Comparison of ENCODE assay signal across 18 cellular contexts in genomic region chr9:125467341-125467740, GRCh38.
DNase-seq lines count a peak whose midpoint lies in the region; ATAC-seq and TF ChIP-seq lines count a peak whose summit lies in the region.
"Had no signal": no experiment of that assay in that cellular context is flagged by ENCODE, and none has a peak within 500 bp of the region (broad histone marks: within the 10 kb centered on the region; RNA-seq: fewer than 3 reads in every experiment).

No MANE protein-coding gene starts in this region.

- DNase-seq in left cardiac atrium (no peak), left ventricle myocardium inferior (no peak), dermis blood vessel endothelial cell (peak; percentile 41), mesenchymal stem cell (no peak), T-helper 2 cell (no peak)
- DNase-seq: GDM1, GOT3, HCEC 1CT, Karpas-422, NCI-H1694, NCI-H2081, NCI-H2171, NCI-H446, NCI-H526, Peyer's patch had no signal

- H3K27me3 ChIP-seq in left ventricle myocardium inferior (ENCODE audit: low read depth) (no peaks in the 10 kb centered on the region), mesenchymal stem cell (ENCODE audit: control insufficient read depth in 1 of 2, insufficient read depth in 1 of 2, low read length in 2 of 2) (no peaks in the 10 kb centered on the region)
- H3K27me3 ChIP-seq: Peyer's patch had no signal

- H3K4me3 ChIP-seq in left ventricle myocardium inferior, result no peak overlapping the region
- no peak overlapping the region for H3K4me3 ChIP-seq in mesenchymal stem cell (ENCODE audit: insufficient read depth in 1 of 2, low read depth in 1 of 2, low read length in 2 of 2)
- H3K4me3 ChIP-seq: A549, Peyer's patch had no signal

- no peak overlapping the region for H4K91ac ChIP-seq in mesenchymal stem cell (ENCODE audit: low read length)

- H3K23ac ChIP-seq in mesenchymal stem cell (ENCODE audit: low read length in 2 of 2), result no peak overlapping the region

- H3K4me1 ChIP-seq in left ventricle myocardium inferior (peaks cover 37% of the 10 kb centered on the region), mesenchymal stem cell (ENCODE audit: control insufficient read depth, insufficient read depth, low read depth, low read length) (peaks cover 10% of the 10 kb centered on the region)
- H3K4me1 ChIP-seq: A549, Peyer's patch had no signal

- peak; percentile 60 to 85 for ATAC-seq in left cardiac atrium
- ATAC-seq in HG03039 (IDR thresholded peaks at IDR 0.05; ENCODE audit: unreplicated experiment), result no peak
- no peak for ATAC-seq in HG02970 (IDR thresholded peaks at IDR 0.05; ENCODE audit: low FRiP score, unreplicated experiment)
- ATAC-seq: A549 had no signal

- no peak for TF ChIP-seq CTCF in left ventricle myocardium inferior (IDR thresholded peaks at IDR 0.05; ENCODE audit: borderline replicate concordance)

- H3K4ac ChIP-seq in mesenchymal stem cell (ENCODE audit: low read depth in 1 of 2, low read length in 2 of 2), result no peak overlapping the region

- H3K79me1 ChIP-seq in mesenchymal stem cell (replicated peaks; ENCODE audit: low read length, poor library complexity, severe bottlenecking), result peaks cover 28% of the 10 kb centered on the region

- H3K9ac ChIP-seq in mesenchymal stem cell (ENCODE audit: low read length), result no peak overlapping the region

- WGBS in mesenchymal stem cell, result 84% methylated on average over 6 of the region's 6 CpGs

- H2AK5ac ChIP-seq in mesenchymal stem cell (ENCODE audit: low read length, severe bottlenecking), result no peak overlapping the region

- H4K8ac ChIP-seq in mesenchymal stem cell (ENCODE audit: low read length), result peak overlapping the region; percentile 77

- no peak overlapping the region for H2BK120ac ChIP-seq in mesenchymal stem cell (ENCODE audit: low read depth, low read length)

- intact Hi-C loops in left cardiac atrium (cut with DNase I) (no loop called here), left ventricle myocardium inferior (cut with micrococcal nuclease) (no loop called here)

- H3K36me3 ChIP-seq in left ventricle myocardium inferior (no peaks in the 10 kb centered on the region), mesenchymal stem cell (ENCODE audit: control insufficient read depth in 1 of 2, insufficient read depth in 2 of 2, low read depth in 1 of 2, low read length in 2 of 2) (peaks cover 19 to 51% of the 10 kb centered on the region in 2 experiments)
- H3K36me3 ChIP-seq: Peyer's patch had no signal

- no peak overlapping the region for H2AFZ ChIP-seq in mesenchymal stem cell (ENCODE audit: low read depth, low read length)

- no peak overlapping the region for H2BK15ac ChIP-seq in mesenchymal stem cell (ENCODE audit: low read depth, poor library complexity, severe bottlenecking)

- H3K27ac ChIP-seq in left ventricle myocardium inferior (replicated peaks) (no peak overlapping the region), mesenchymal stem cell (ENCODE audit: low read length, poor library complexity, severe bottlenecking) (no peak overlapping the region)
- H3K27ac ChIP-seq: A549 had no signal

- H3K9me3 ChIP-seq in left ventricle myocardium inferior (replicated peaks) (no peaks in the 10 kb centered on the region), mesenchymal stem cell (ENCODE audit: control insufficient read depth, low read length) (no peaks in the 10 kb centered on the region)
- H3K9me3 ChIP-seq: A549, Peyer's patch had no signal

- H3K14ac ChIP-seq in mesenchymal stem cell (ENCODE audit: low read length in 2 of 2), result no peak overlapping the region

- peak overlapping the region in 1 of 2 experiments; percentile 4 for H2BK12ac ChIP-seq in mesenchymal stem cell (ENCODE audit: low read length in 2 of 2)

- no peak overlapping the region for H2BK5ac ChIP-seq in mesenchymal stem cell (ENCODE audit: low read depth, low read length, poor library complexity, severe bottlenecking)

- H3K18ac ChIP-seq in mesenchymal stem cell (ENCODE audit: low read depth in 1 of 2, low read length in 2 of 2), result no peak overlapping the region

- no peak overlapping the region for H3K4me2 ChIP-seq in mesenchymal stem cell (ENCODE audit: low read length, poor library complexity, severe bottlenecking)
- H3K4me2 ChIP-seq: A549 had no signal

Comparison
In these comparisons a context has a peak if more than half of its experiments do, and no peak if none do; other contexts are left out.
1. ATAC-seq: peak in left cardiac atrium (2 of 2); none in HG03039 (single experiment) and HG02970 (single experiment).